In the genomic region with DNA sequence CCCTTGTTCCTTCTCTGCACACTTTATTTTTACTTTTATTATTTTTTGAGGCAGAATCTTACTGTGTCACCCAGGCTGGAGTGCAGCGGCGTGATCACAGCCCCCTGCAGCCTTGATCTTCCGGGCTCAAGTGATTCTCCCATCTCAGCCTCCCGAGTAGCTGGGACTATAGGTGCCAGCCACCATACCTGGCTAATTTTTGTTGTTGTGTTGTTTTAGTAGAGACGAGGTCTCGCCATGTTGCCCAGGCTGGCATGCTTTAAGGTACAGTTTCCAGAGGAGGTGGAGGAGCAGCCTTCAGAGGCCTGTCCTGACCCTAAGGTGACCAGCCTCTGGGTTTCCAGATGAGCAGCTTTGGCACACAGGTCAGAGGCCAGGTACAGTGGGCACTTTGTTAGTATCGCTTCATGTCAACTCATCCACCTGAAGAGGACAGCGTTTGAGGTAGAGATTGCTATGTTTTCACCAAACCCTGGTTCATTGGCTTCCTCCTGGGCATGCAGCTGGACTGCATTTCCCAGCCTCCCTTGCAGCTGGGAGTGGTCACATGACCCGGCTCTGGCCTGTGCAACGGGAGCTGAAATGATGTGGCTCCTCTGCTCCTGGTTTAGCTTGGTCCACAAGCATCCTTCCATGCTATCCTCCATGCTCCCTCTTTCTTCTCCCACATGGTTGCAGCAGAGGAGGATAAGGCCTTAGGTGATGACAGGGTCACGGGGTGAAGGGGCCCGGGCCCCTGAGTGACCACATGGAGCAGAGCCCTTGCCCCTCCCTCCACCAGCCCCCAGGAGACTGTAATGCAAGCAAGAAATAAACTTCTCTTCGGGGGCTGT, we compare ENCODE assay signal across 9 cellular contexts.
A peak's percentile ranks its signal among the peaks of the same experiment; 100 is the strongest.
DNase-seq lines count a peak whose midpoint lies in the region; ATAC-seq and TF ChIP-seq lines count a peak whose summit lies in the region.
"Had no signal": no experiment of that assay in that cellular context is flagged by ENCODE, and none has a peak within 500 bp of the region (broad histone marks: within the 10 kb centered on the region; RNA-seq: fewer than 3 reads in every experiment).

No MANE protein-coding gene starts in this region.

- H3K4me3 ChIP-seq in NB4 (ENCODE audit: low read depth, low read length): no peak overlapping the region
- H3K4me3 ChIP-seq in smooth muscle cell: no peak overlapping the region
- H3K4me3 ChIP-seq: PC-9 had no signal

- H3K27me3 ChIP-seq in smooth muscle cell (ENCODE audit: low read depth): no peaks in the 10 kb centered on the region

- H3K4me3 Mint-ChIP-seq in osteocyte (ENCODE audit: unreplicated experiment): no peak overlapping the region

- no peaks in the 10 kb centered on the region for H4K20me1 ChIP-seq in smooth muscle cell (ENCODE audit: low read depth)

- no peaks in the 10 kb centered on the region for H3K9me3 ChIP-seq in smooth muscle cell (replicated peaks; ENCODE audit: low read depth)

- no peak for ATAC-seq in activated CD4-positive, CD25-positive, alpha-beta regulatory T cell treated with anti-CD3 and anti-CD28 coated beads, Interleukin-2, amount 50 U/mL, for 24 hours

- H3K4me1 Mint-ChIP-seq in osteocyte (ENCODE audit: unreplicated experiment): peaks cover 65% of the 10 kb centered on the region

- H3K27ac Mint-ChIP-seq in osteocyte (ENCODE audit: unreplicated experiment): peak overlapping the region; percentile 74

- no peak for TF ChIP-seq POLR2A in NB4 (IDR thresholded peaks at IDR 0.05; ENCODE audit: extremely low read depth, insufficient read length)

- H3K36me3 ChIP-seq in smooth muscle cell (ENCODE audit: low read depth): no peaks in the 10 kb centered on the region

- H3K27me3 Mint-ChIP-seq in osteocyte (ENCODE audit: unreplicated experiment): no peaks in the 10 kb centered on the region

- 83% methylated on average over 13 of the region's 13 CpGs for WGBS in smooth muscle cell (ENCODE audit: low lambda C conversion rate)

- no peak overlapping the region for H3K9ac ChIP-seq in smooth muscle cell (ENCODE audit: low read depth)

- DNase-seq in G401 (ENCODE audit: low spot score): peak; percentile 77
- DNase-seq in NB4 (ENCODE audit: low read depth): peak; percentile 37
- DNase-seq in ecto neural progenitor cell (ENCODE audit: low spot score): peak; percentile 64
- DNase-seq in osteocyte (ENCODE audit: extremely low spot score, unreplicated experiment): peak; percentile 62
- no peak for DNase-seq in smooth muscle cell (lab: John Stamatoyannopoulos, UW; ENCODE audit: unreplicated experiment)
- no peak for DNase-seq in effector CD8-positive, alpha-beta T cell (lab: John Stamatoyannopoulos, UW)
- DNase-seq in T1000 (lab: John Stamatoyannopoulos, UW): no peak

- no peaks in the 10 kb centered on the region for H3K36me3 Mint-ChIP-seq in osteocyte (ENCODE audit: unreplicated experiment)

- in situ Hi-C loops in G401 (cut with HindIII; ENCODE audit: low sequenced_read_pairs): no loop called here

- no peak overlapping the region for H3K4me2 ChIP-seq in smooth muscle cell
- H3K4me2 ChIP-seq: PC-9 had no signal

- H2AFZ ChIP-seq in smooth muscle cell (ENCODE audit: low read depth): no peak overlapping the region
- H2AFZ ChIP-seq: PC-9 had no signal

- H3K9me3 Mint-ChIP-seq in osteocyte (ENCODE audit: unreplicated experiment): no peaks in the 10 kb centered on the region

- peaks cover 10% of the 10 kb centered on the region for H3K4me1 ChIP-seq in smooth muscle cell (ENCODE audit: low read depth)

- no peak overlapping the region for H3K27ac ChIP-seq in smooth muscle cell (ENCODE audit: low read depth)
- H3K27ac ChIP-seq: PC-9 had no signal

- TF ChIP-seq CTCF in NB4 (IDR thresholded peaks at IDR 0.05; ENCODE audit: low read depth, low read length) (no peak), osteocyte (IDR thresholded peaks at IDR 0.05) (no peak), smooth muscle cell (IDR thresholded peaks at IDR 0.05; ENCODE audit: borderline replicate concordance, insufficient read depth, poor library complexity, severe bottlenecking) (no peak)

- peaks cover 13% of the 10 kb centered on the region for H3F3A ChIP-seq in smooth muscle cell (ENCODE audit: low read depth)

- no peaks in the 10 kb centered on the region for H3K79me2 ChIP-seq in smooth muscle cell (ENCODE audit: low read depth)

Comparison
In these comparisons a context has a peak if more than half of its experiments do, and no peak if none do; other contexts are left out.
1. DNase-seq: peak in G401 (single experiment), NB4 (single experiment), ecto neural progenitor cell (single experiment) and osteocyte (single experiment); none in smooth muscle cell (single experiment), effector CD8-positive, alpha-beta T cell (single experiment) and T1000 (single experiment).